16 cellular contexts compared by ENCODE assay signal in genomic region chr22:24725736-24726135, GRCh38. TPM values are rescaled to one million over a fixed set of nuclear protein-coding genes. Genes with fewer than 3 reads are reported as not detected.
DNase-seq lines count a peak whose midpoint lies in the region; ATAC-seq and TF ChIP-seq lines count a peak whose summit lies in the region.
"Had no signal": no experiment of that assay in that cellular context is flagged by ENCODE, and none has a peak within 500 bp of the region (broad histone marks: within the 10 kb centered on the region; RNA-seq: fewer than 3 reads in every experiment).

No MANE protein-coding gene starts in this region.

- no peak overlapping the region for H4K5ac ChIP-seq in IMR-90 (ENCODE audit: low read depth, low read length)

- H3K79me1 ChIP-seq in IMR-90 (ENCODE audit: low read depth in 1 of 2, low read length in 2 of 2) (no peaks in the 10 kb centered on the region), mesenchymal stem cell (replicated peaks; ENCODE audit: low read length, poor library complexity, severe bottlenecking) (no peaks in the 10 kb centered on the region)

- H3K9ac ChIP-seq in IMR-90 (ENCODE audit: low read depth, low read length) (no peak overlapping the region), mesenchymal stem cell (ENCODE audit: low read length) (no peak overlapping the region)

- BruUV-seq in IMR-90 (replicated peaks; lab: Mats Ljungman, UMichigan): no TSS peak

- H3K27ac ChIP-seq in IMR-90 (ENCODE audit: insufficient read depth, low read length) (no peak overlapping the region), mesenchymal stem cell (ENCODE audit: low read length, poor library complexity, severe bottlenecking) (no peak overlapping the region)
- H3K27ac ChIP-seq: A549, C4-2B had no signal

- no peak for ATAC-seq in IMR-90 (ENCODE audit: low read depth)
- ATAC-seq in HG03045 (IDR thresholded peaks at IDR 0.05; ENCODE audit: unreplicated experiment): no peak
- no peak for ATAC-seq in activated CD8-positive, alpha-beta T cell treated with anti-CD3 and anti-CD28 coated beads, Interleukin-2, amount 10 ng/mL, durations not matched to agents 7 days and 5 days
- ATAC-seq: A549, HCT116 had no signal

- H4K91ac ChIP-seq in IMR-90 (ENCODE audit: insufficient read depth, low read depth, low read length) (0 out of 2 replicates have a peak overlapping the region, but pooled peaks have one; percentile 51), mesenchymal stem cell (ENCODE audit: low read length) (no peak overlapping the region)

- H3K18ac ChIP-seq in IMR-90 (ENCODE audit: low read depth, low read length) (no peak overlapping the region; the same call in 1 of the 2 replicates), mesenchymal stem cell (ENCODE audit: low read depth in 1 of 2, low read length in 2 of 2) (peak overlapping the region in 1 of 2 experiments; percentile 40)

- H3K4me3 ChIP-seq in IMR-90 (ENCODE audit: insufficient read depth, low read depth, low read length) (no peak overlapping the region), mesenchymal stem cell (ENCODE audit: insufficient read depth in 1 of 2, low read depth in 1 of 2, low read length in 2 of 2) (no peak overlapping the region)
- H3K4me3 ChIP-seq: A549 had no signal

- H3K4me1 ChIP-seq in IMR-90 (ENCODE audit: control insufficient read depth, insufficient read depth, low read length) (peaks cover 12% of the 10 kb centered on the region), mesenchymal stem cell (ENCODE audit: control insufficient read depth, insufficient read depth, low read depth, low read length) (peaks cover 11% of the 10 kb centered on the region)

- H3K23ac ChIP-seq in IMR-90 (ENCODE audit: low read depth, low read length) (no peak overlapping the region), mesenchymal stem cell (ENCODE audit: low read length in 2 of 2) (no peak overlapping the region)

- H3K9me3 ChIP-seq in IMR-90 (ENCODE audit: control insufficient read depth, insufficient read depth, low read length) (no peaks in the 10 kb centered on the region), mesenchymal stem cell (ENCODE audit: control insufficient read depth, low read length) (no peaks in the 10 kb centered on the region)
- H3K9me3 ChIP-seq: A549, BE2C had no signal

- intact Hi-C loops in IMR-90 (cut with micrococcal nuclease): loop anchor here (2.0 kb wide), 1 partner anchor 27 kb away; no protein-coding TSS in a partner anchor

- H2BK120ac ChIP-seq in IMR-90 (ENCODE audit: low read depth, low read length) (peak overlapping the region; percentile 52), mesenchymal stem cell (ENCODE audit: low read depth, low read length) (no peak overlapping the region)

- POLR2A ChIA-PET in IMR-90 (lab: Charles Lee; ENCODE audit: unreplicated experiment): no interaction called here
- POLR2A ChIA-PET in activated CD8-positive, alpha-beta T cell treated with anti-CD3 and anti-CD28 coated beads, Interleukin-2, amount 10 ng/mL, durations not matched to agents 7 days and 5 days (lab: Charles Lee): no interaction called here

- H3K36me3 Mint-ChIP-seq in activated CD8-positive, alpha-beta T cell treated with anti-CD3 and anti-CD28 coated beads, Interleukin-2, amount 10 ng/mL, durations not matched to agents 7 days and 5 days (ENCODE audit: low read depth): no peaks in the 10 kb centered on the region
- H3K36me3 Mint-ChIP-seq: CD4-positive, alpha-beta memory T cell; IgD-negative memory B cell had no signal

- H3K9me3 Mint-ChIP-seq in activated CD8-positive, alpha-beta T cell treated with anti-CD3 and anti-CD28 coated beads, Interleukin-2, amount 10 ng/mL, durations not matched to agents 7 days and 5 days (ENCODE audit: insufficient read depth): no peaks in the 10 kb centered on the region
- H3K9me3 Mint-ChIP-seq: IgD-negative memory B cell had no signal

- no peaks in the 10 kb centered on the region for H3K27me3 ChIP-seq in IMR-90 (ENCODE audit: control insufficient read depth, insufficient read depth, low read length)
- peaks cover 0 to 24% of the 10 kb centered on the region in 2 experiments for H3K27me3 ChIP-seq in mesenchymal stem cell (ENCODE audit: control insufficient read depth in 1 of 2, insufficient read depth in 1 of 2, low read length in 2 of 2)
- H3K27me3 ChIP-seq: BE2C had no signal

- no peaks in the 10 kb centered on the region for H4K20me1 ChIP-seq in IMR-90 (ENCODE audit: insufficient read depth, low read length)

- H3K56ac ChIP-seq in IMR-90 (ENCODE audit: extremely low read depth, insufficient read depth, low read length): no peak overlapping the region

- DNase-seq in IMR-90 (no peak), SHP77 treated with DMSO at 0.1 percent for 48 hours (lab: John Stamatoyannopoulos, UW) (peak; percentile 10), mesenchymal stem cell (no peak), DMS79 treated with DMSO at 0.1 percent for 48 hours (lab: John Stamatoyannopoulos, UW) (no peak)
- DNase-seq in activated CD8-positive, alpha-beta T cell treated with anti-CD3 and anti-CD28 coated beads, Interleukin-2, amount 10 ng/mL, durations not matched to agents 7 days and 5 days: no peak
- DNase-seq: BE2C; CD4-positive, alpha-beta memory T cell; DMS153; GF-D8 had no signal

- no peak overlapping the region for H3K14ac ChIP-seq in IMR-90 (replicated peaks; ENCODE audit: low read depth, low read length)
- H3K14ac ChIP-seq in mesenchymal stem cell (ENCODE audit: low read length in 2 of 2): no peak overlapping the region

- H2BK12ac ChIP-seq in mesenchymal stem cell (ENCODE audit: low read length in 2 of 2): no peak overlapping the region

- H3K4ac ChIP-seq in IMR-90 (ENCODE audit: low read depth, low read length) (peak overlapping the region; percentile 8; the same call in 1 of the 2 replicates), mesenchymal stem cell (ENCODE audit: low read depth in 1 of 2, low read length in 2 of 2) (no peak overlapping the region)

- no CpG with 5 or more reads among the region's 5 CpGs for WGBS in IMR-90 (ENCODE audit: extremely low coverage in 2 of 2, insufficient read length in 1 of 2), 2 experiments
- 91% methylated on average over 5 of the region's 5 CpGs for WGBS in mesenchymal stem cell

- H3K4me2 ChIP-seq in IMR-90 (ENCODE audit: low read depth, low read length): no peak overlapping the region
- H3K4me2 ChIP-seq in mesenchymal stem cell (ENCODE audit: low read length, poor library complexity, severe bottlenecking): no peak overlapping the region
- H3K4me2 ChIP-seq: A549 had no signal

- no peak for TF ChIP-seq CTCF in IMR-90 (conservative IDR thresholded peaks at IDR 0.05; ENCODE audit: low read depth, low read length)

- in situ Hi-C loops in IMR-90 (cut with MboI; ENCODE audit: low sequenced_read_pairs): no loop called here

- H3K27ac Mint-ChIP-seq in activated CD8-positive, alpha-beta T cell treated with anti-CD3 and anti-CD28 coated beads, Interleukin-2, amount 10 ng/mL, durations not matched to agents 7 days and 5 days: no peak overlapping the region
- H3K27ac Mint-ChIP-seq: CD4-positive, alpha-beta memory T cell; IgD-negative memory B cell had no signal

- H2AFZ ChIP-seq in IMR-90 (replicated peaks; ENCODE audit: low read length, poor library complexity) (no peak overlapping the region), mesenchymal stem cell (ENCODE audit: low read depth, low read length) (no peak overlapping the region)

- no peak overlapping the region for H2AK9ac ChIP-seq in IMR-90 (replicated peaks; ENCODE audit: low read depth, low read length, poor library complexity)

- H4K8ac ChIP-seq in IMR-90 (ENCODE audit: low read depth in 2 of 2, low read length in 2 of 2) (no peak overlapping the region), mesenchymal stem cell (ENCODE audit: low read length) (no peak overlapping the region)

- dilution Hi-C loops in IMR-90 (cut with HindIII; ENCODE audit: low sequenced_read_pairs, unreplicated experiment): no loop called here

- peaks cover 13% of the 10 kb centered on the region for H3K27me3 Mint-ChIP-seq in activated CD8-positive, alpha-beta T cell treated with anti-CD3 and anti-CD28 coated beads, Interleukin-2, amount 10 ng/mL, durations not matched to agents 7 days and 5 days (ENCODE audit: low read depth)

- TF ChIP-seq POLR2A in IMR-90 (IDR thresholded peaks at IDR 0.05; ENCODE audit: low read depth, low read length): no peak

- H3K4me3 Mint-ChIP-seq in activated CD8-positive, alpha-beta T cell treated with anti-CD3 and anti-CD28 coated beads, Interleukin-2, amount 10 ng/mL, durations not matched to agents 7 days and 5 days: no peak overlapping the region
- H3K4me3 Mint-ChIP-seq: CD4-positive, alpha-beta memory T cell; IgD-negative memory B cell had no signal

- no peaks in the 10 kb centered on the region for H3K36me3 ChIP-seq in IMR-90 (ENCODE audit: control insufficient read depth, insufficient read depth, low read length)
- no peaks in the 10 kb centered on the region for H3K36me3 ChIP-seq in mesenchymal stem cell (ENCODE audit: control insufficient read depth in 1 of 2, insufficient read depth in 2 of 2, low read depth in 1 of 2, low read length in 2 of 2)
- H3K36me3 ChIP-seq: BE2C had no signal

- no peak overlapping the region for H2BK5ac ChIP-seq in IMR-90 (ENCODE audit: low read depth, low read length, poor library complexity, severe bottlenecking)
- no peak overlapping the region for H2BK5ac ChIP-seq in mesenchymal stem cell (ENCODE audit: low read depth, low read length, poor library complexity, severe bottlenecking)

- no peak for TF ChIP-seq RAD21 in IMR-90 (IDR thresholded peaks at IDR 0.05; ENCODE audit: low read length)

- H2AK5ac ChIP-seq in IMR-90 (ENCODE audit: low read depth, low read length): no peak overlapping the region
- peak overlapping the region; percentile 80 for H2AK5ac ChIP-seq in mesenchymal stem cell (ENCODE audit: low read length, severe bottlenecking)

- H3K4me1 Mint-ChIP-seq in activated CD8-positive, alpha-beta T cell treated with anti-CD3 and anti-CD28 coated beads, Interleukin-2, amount 10 ng/mL, durations not matched to agents 7 days and 5 days (ENCODE audit: low read depth): no peaks in the 10 kb centered on the region
- H3K4me1 Mint-ChIP-seq: CD4-positive, alpha-beta memory T cell; IgD-negative memory B cell had no signal

- H2BK20ac ChIP-seq in IMR-90 (ENCODE audit: low read depth, low read length): peak overlapping the region; percentile 39

- H3K9me1 ChIP-seq in IMR-90 (ENCODE audit: insufficient read depth, low read length): peaks cover 3% of the 10 kb centered on the region

- H2BK15ac ChIP-seq in IMR-90 (ENCODE audit: low read depth, low read length) (peak overlapping the region; percentile 4; the same call in 1 of the 3 replicates), mesenchymal stem cell (ENCODE audit: low read depth, poor library complexity, severe bottlenecking) (no peak overlapping the region)

- CTCF ChIA-PET in IMR-90 (lab: Yijun Ruan, JAX): no interaction called here
- CTCF ChIA-PET in activated CD8-positive, alpha-beta T cell treated with anti-CD3 and anti-CD28 coated beads, Interleukin-2, amount 10 ng/mL, durations not matched to agents 7 days and 5 days (lab: Charles Lee): no interaction called here

RNA-seq across cellular contexts. Expression of gene PIWIL3, which starts 48.8 kb away (rescaled TPM):
- not detected in 2 replicates for total RNA-seq in IMR-90 (2012; rRNA removed)
- not detected in 2 replicates for polyA plus RNA-seq in IMR-90 (2012; rRNA removed)
- polyA plus RNA-seq in IMR-90 (2012; cell fraction: cytosol; rRNA removed): not detected in 2 replicates
- polyA plus RNA-seq in IMR-90 (2012; cell fraction: nucleus; rRNA removed; ENCODE audit: low replicate concordance): not detected in 2 replicates
- polyA plus RNA-seq in mesenchymal stem cell (2013, experiment 1 of 2): not detected
- not detected for polyA plus RNA-seq in mesenchymal stem cell (2013, experiment 2 of 2)
- not detected for total RNA-seq in activated CD8-positive, alpha-beta T cell treated with anti-CD3 and anti-CD28 coated beads, Interleukin-2, amount 10 ng/mL, durations not matched to agents 7 days and 5 days
- total RNA-seq: CD4-positive, alpha-beta memory T cell; H4; HT-29 had no signal
- polyA plus RNA-seq: A549; CD4-positive, alpha-beta memory T cell; IgD-negative memory B cell had no signal
